28 cellular contexts compared by ENCODE assay signal in the genomic region with DNA sequence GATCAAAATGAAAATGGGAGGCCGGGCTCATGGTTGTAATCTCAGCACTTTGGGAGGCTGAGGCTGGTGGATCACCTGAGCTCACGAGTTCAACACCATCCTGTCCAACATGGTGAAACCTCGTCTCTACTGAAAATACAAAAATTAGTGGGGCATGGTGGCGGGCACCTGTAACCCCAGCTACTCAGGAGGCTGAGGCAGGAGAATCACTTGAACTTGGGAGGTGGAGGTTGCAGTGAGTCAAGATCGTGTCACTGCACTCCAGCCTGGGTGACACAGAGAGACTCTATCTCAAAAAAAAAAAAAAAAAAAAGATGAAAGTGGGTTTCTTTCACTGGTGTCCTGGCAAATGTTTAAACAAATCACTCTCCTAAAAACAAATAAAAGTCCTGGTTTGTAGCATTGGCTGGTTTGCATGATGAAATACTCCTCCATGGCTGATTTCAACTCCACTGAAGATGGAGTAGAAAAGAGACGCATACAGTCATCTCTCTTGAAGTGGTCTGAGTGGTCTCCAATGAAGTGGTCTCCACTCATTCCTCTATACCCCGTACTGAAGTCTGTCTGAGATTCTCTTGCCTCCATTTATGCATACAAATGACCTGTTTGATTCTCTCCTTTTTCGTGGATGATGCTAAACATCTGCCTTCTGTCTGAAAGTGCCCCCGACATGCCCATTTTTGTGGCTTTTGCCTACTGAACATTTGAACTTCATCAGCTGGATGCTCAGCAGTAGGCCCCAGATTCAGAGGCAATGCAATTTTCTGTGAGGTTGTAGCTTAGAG.
"Had no signal": no experiment of that assay in that cellular context is flagged by ENCODE, and none has a peak within 500 bp of the region (broad histone marks: within the 10 kb centered on the region; RNA-seq: fewer than 3 reads in every experiment).

No MANE protein-coding gene starts in this region.

- ATAC-seq: naive thymus-derived CD8-positive, alpha-beta T cell; natural killer cell treated with Interleukin-12 subunit alpha and Interleukin-12 subunit beta and Interleukin-15 and Interleukin-18, amount 100 ng/mL, for 72 hours; pancreas; right cardiac atrium; stimulated activated effector memory CD8-positive, alpha-beta T cell treated with anti-CD3 and anti-CD28 coated beads, Interleukin-12 subunit alpha, Interleukin-12 subunit beta, amount 100 ng/mL, for 72 hours; stimulated activated naive B cell treated with anti-CD40 and anti-IgM and Interleukin-4, amounts not matched to agents 10 μg/mL and 1 μg/mL and 100 μg/mL, for 72 hours; upper lobe of right lung had no signal

- H3K36me3 ChIP-seq: neutrophil, pancreas, prostate gland, right lobe of liver, sigmoid colon, stomach, thoracic aorta, thyroid gland, tibial nerve, upper lobe of right lung, uterus had no signal

- H3K27me3 Mint-ChIP-seq: stimulated activated naive B cell treated with anti-CD40 and anti-IgM and Interleukin-4, amounts not matched to agents 10 μg/mL and 1 μg/mL and 100 μg/mL, for 72 hours; type B pancreatic cell had no signal

- H3K4me1 Mint-ChIP-seq: naive thymus-derived CD8-positive, alpha-beta T cell; stimulated activated effector memory CD8-positive, alpha-beta T cell treated with anti-CD3 and anti-CD28 coated beads, Interleukin-12 subunit alpha, Interleukin-12 subunit beta, amount 100 ng/mL, for 72 hours had no signal

- H3K27me3 ChIP-seq: neutrophil, pancreas, right lobe of liver, sigmoid colon, stomach, thyroid gland, tibial nerve, upper lobe of right lung, uterus had no signal

- H3K4me3 Mint-ChIP-seq: naive thymus-derived CD8-positive, alpha-beta T cell; natural killer cell treated with Interleukin-12 subunit alpha and Interleukin-12 subunit beta and Interleukin-15 and Interleukin-18, amount 100 ng/mL, for 72 hours; nephron progenitor cell; neural crest cell; stimulated activated effector memory CD8-positive, alpha-beta T cell treated with anti-CD3 and anti-CD28 coated beads, Interleukin-12 subunit alpha, Interleukin-12 subunit beta, amount 100 ng/mL, for 72 hours; stimulated activated naive B cell treated with anti-CD40 and anti-IgM and Interleukin-4, amounts not matched to agents 10 μg/mL and 1 μg/mL and 100 μg/mL, for 72 hours; stimulated activated naive CD8-positive, alpha-beta T cell treated with anti-CD3 and anti-CD28 coated beads, Interleukin-15, Interleukin-2, amounts not matched to agents 100 ng/mL and 50 ng/mL, for 24 hours; type B pancreatic cell had no signal

- H3K4me1 ChIP-seq: prostate gland had no signal

- H3K27ac ChIP-seq: neutrophil, pancreas, prostate gland, right lobe of liver, sigmoid colon, stomach, thoracic aorta, thyroid gland, tibial nerve, upper lobe of right lung, uterus had no signal

- H3K27ac Mint-ChIP-seq: naive thymus-derived CD8-positive, alpha-beta T cell; natural killer cell treated with Interleukin-12 subunit alpha and Interleukin-12 subunit beta and Interleukin-15 and Interleukin-18, amount 100 ng/mL, for 72 hours; nephron progenitor cell; stimulated activated effector memory CD8-positive, alpha-beta T cell treated with anti-CD3 and anti-CD28 coated beads, Interleukin-12 subunit alpha, Interleukin-12 subunit beta, amount 100 ng/mL, for 72 hours; stimulated activated naive B cell treated with anti-CD40 and anti-IgM and Interleukin-4, amounts not matched to agents 10 μg/mL and 1 μg/mL and 100 μg/mL, for 72 hours; stimulated activated naive CD8-positive, alpha-beta T cell treated with anti-CD3 and anti-CD28 coated beads, Interleukin-15, Interleukin-2, amounts not matched to agents 100 ng/mL and 50 ng/mL, for 24 hours; type B pancreatic cell had no signal

- H3K9me3 ChIP-seq: neutrophil, pancreas, prostate gland, right lobe of liver, sigmoid colon, stomach, thoracic aorta, thyroid gland, tibial nerve, upper lobe of right lung, uterus had no signal

- H3K36me3 Mint-ChIP-seq: naive thymus-derived CD8-positive, alpha-beta T cell; natural killer cell treated with Interleukin-12 subunit alpha and Interleukin-12 subunit beta and Interleukin-15 and Interleukin-18, amount 100 ng/mL, for 72 hours; stimulated activated effector memory CD8-positive, alpha-beta T cell treated with anti-CD3 and anti-CD28 coated beads, Interleukin-12 subunit alpha, Interleukin-12 subunit beta, amount 100 ng/mL, for 72 hours; type B pancreatic cell had no signal

- DNase-seq: naive thymus-derived CD8-positive, alpha-beta T cell; nephron progenitor cell; nucleus accumbens; pancreas; retina; right cardiac atrium; right lobe of liver; sigmoid colon; small intestine; stimulated activated CD4-positive, alpha-beta T cell treated with anti-CD3 and anti-CD28 coated beads, Interleukin-15, amount 100 ng/mL, for 24 hours; stimulated activated CD4-positive, alpha-beta T cell treated with anti-CD3 and anti-CD28 coated beads, Interleukin-2, amount 100 ng/mL, for 24 hours; stimulated activated CD4-positive, alpha-beta T cell treated with anti-CD3 and anti-CD28 coated beads, Interleukin-2, amount 100 ng/mL, for 48 hours; stimulated activated CD4-positive, alpha-beta T cell treated with anti-CD3 and anti-CD28 coated beads, Interleukin-4, amount 100 ng/mL, for 24 hours; stimulated activated naive B cell treated with anti-CD40 and anti-IgM and Interleukin-4, amounts not matched to agents 10 μg/mL and 1 μg/mL and 100 μg/mL, for 72 hours; stimulated activated naive CD4-positive, alpha-beta T cell treated with Interleukin-2 at 50 U/mL for 16 hours; stomach; thyroid gland; upper lobe of right lung; uterus had no signal

- H3K4me3 ChIP-seq: pancreas, prostate gland, right lobe of liver, sigmoid colon, stomach, thoracic aorta, thyroid gland, tibial nerve, upper lobe of right lung, uterus had no signal

- H3K9me3 Mint-ChIP-seq: natural killer cell treated with Interleukin-12 subunit alpha and Interleukin-12 subunit beta and Interleukin-15 and Interleukin-18, amount 100 ng/mL, for 72 hours; neural crest cell had no signal

- FAIRE-seq: pancreas, small intestine had no signal
